Comparison of ENCODE assay signal across 9 cellular contexts in the genomic region with DNA sequence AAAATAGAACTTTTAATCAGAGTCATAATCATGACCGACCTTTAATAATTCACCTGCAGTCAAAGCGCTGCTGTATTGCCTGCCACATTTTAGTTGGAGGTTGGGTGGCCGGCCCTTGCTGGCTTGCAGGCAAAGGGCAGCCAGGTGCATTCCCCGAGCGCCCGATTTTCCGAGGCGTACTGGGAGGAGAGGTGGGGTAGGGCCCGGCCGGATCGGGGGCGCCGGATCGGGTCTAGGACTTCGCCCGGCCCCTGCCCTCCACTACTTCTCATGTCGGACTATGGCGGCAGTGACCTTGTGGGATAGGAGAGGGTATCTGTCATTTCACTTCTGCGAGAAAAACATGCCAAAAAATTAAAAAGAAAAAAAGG. TPM values are rescaled to one million over a fixed set of nuclear protein-coding genes. Genes with fewer than 3 reads are reported as not detected.
DNase-seq lines count a peak whose midpoint lies in the region; ATAC-seq and TF ChIP-seq lines count a peak whose summit lies in the region.
"Had no signal": no experiment of that assay in that cellular context is flagged by ENCODE, and none has a peak within 500 bp of the region (broad histone marks: within the 10 kb centered on the region; RNA-seq: fewer than 3 reads in every experiment).

No MANE protein-coding gene starts in this region.

- no peaks in the 10 kb centered on the region for H3K36me3 ChIP-seq in ovary

- H3K4me3 ChIP-seq in fibroblast of mammary gland (ENCODE audit: control insufficient read depth, low read depth, low read length): peak overlapping the region; percentile 52
- H3K4me3 ChIP-seq in ovary: peak overlapping the region; percentile 57

- H3K4me1 ChIP-seq in ovary (ENCODE audit: insufficient read depth): no peaks in the 10 kb centered on the region

- intact Hi-C loops in CD4-positive, alpha-beta T cell (cut with DNase I, micrococcal nuclease): loop anchor here (5.0 to 10.0 kb wide), 4 partner anchors 213 to 1600 kb away; a partner anchor contains a TSS
- intact Hi-C loops in ovary (cut with DNase I): loop anchor here in 2 of 4 donors (10.0 kb wide), 2 partner anchors 220 to 280 kb away; no protein-coding TSS in a partner anchor

- no peaks in the 10 kb centered on the region for H3K9me3 ChIP-seq in CD4-positive, alpha-beta T cell (ENCODE audit: control insufficient read depth, low read length)
- H3K9me3 ChIP-seq in ovary: no peaks in the 10 kb centered on the region

- TF ChIP-seq POLR2A in ovary (IDR thresholded peaks at IDR 0.05): no peak

- H3K27me3 ChIP-seq in CD4-positive, alpha-beta T cell (ENCODE audit: control insufficient read depth, insufficient read depth, low read length): no peaks in the 10 kb centered on the region
- H3K27me3 ChIP-seq in ovary: no peaks in the 10 kb centered on the region

- POLR2A ChIA-PET in CD4-positive, alpha-beta T cell (lab: Charles Lee): no interaction called here

- 25 to 43% (median 25%) methylated on average over 19 of the region's 19 CpGs for WGBS in ovary, 3 donors

- H3K27ac ChIP-seq in CD4-positive, alpha-beta T cell (ENCODE audit: low read depth, low read length): peak overlapping the region; percentile 13
- H3K27ac ChIP-seq in ovary: peak overlapping the region in 1 of 2 donors; percentile 5

- peak; percentile 33 for ATAC-seq in CD4-positive, alpha-beta T cell (ENCODE audit: poor library complexity)
- ATAC-seq in GM21390 (IDR thresholded peaks at IDR 0.05; ENCODE audit: unreplicated experiment) (peak; percentile 52), HG03575 (IDR thresholded peaks at IDR 0.05; ENCODE audit: extremely low read depth, insufficient number of reproducible peaks, low FRiP score, unreplicated experiment) (peak; percentile 19)
- peak; percentile 29 for ATAC-seq in activated CD8-positive, alpha-beta memory T cell treated with anti-CD3 and anti-CD28 coated beads, Interleukin-2, amount 10 ng/mL, durations not matched to agents 7 days and 5 days

- TF ChIP-seq CTCF in CD4-positive, alpha-beta T cell (IDR thresholded peaks at IDR 0.05): no peak
- TF ChIP-seq CTCF in fibroblast of mammary gland (conservative IDR thresholded peaks at IDR 0.05; ENCODE audit: control insufficient read depth, insufficient read depth, low read depth, low read length) (no peak), ovary (IDR thresholded peaks at IDR 0.05) (no peak)

- H3K27me3 Mint-ChIP-seq in CD4-positive, alpha-beta T cell: peaks cover 3% of the 10 kb centered on the region
- no peaks in the 10 kb centered on the region for H3K27me3 Mint-ChIP-seq in activated CD8-positive, alpha-beta memory T cell treated with anti-CD3 and anti-CD28 coated beads, Interleukin-2, amount 10 ng/mL, durations not matched to agents 7 days and 5 days

- CTCF ChIA-PET in CD4-positive, alpha-beta T cell (lab: Charles Lee): no interaction called here
- CTCF ChIA-PET in activated CD8-positive, alpha-beta memory T cell treated with anti-CD3 and anti-CD28 coated beads, Interleukin-2, amount 10 ng/mL, durations not matched to agents 7 days and 5 days (lab: Charles Lee): no interaction called here

- peak overlapping the region; percentile 90 for H3K4me3 Mint-ChIP-seq in CD4-positive, alpha-beta T cell
- peak overlapping the region; percentile 66 for H3K4me3 Mint-ChIP-seq in activated CD8-positive, alpha-beta memory T cell treated with anti-CD3 and anti-CD28 coated beads, Interleukin-2, amount 10 ng/mL, durations not matched to agents 7 days and 5 days

- peaks cover 16% of the 10 kb centered on the region for H3K4me1 Mint-ChIP-seq in CD4-positive, alpha-beta T cell (ENCODE audit: low read depth)
- H3K4me1 Mint-ChIP-seq in activated CD8-positive, alpha-beta memory T cell treated with anti-CD3 and anti-CD28 coated beads, Interleukin-2, amount 10 ng/mL, durations not matched to agents 7 days and 5 days: peaks cover 8% of the 10 kb centered on the region

- peak overlapping the region; percentile 95 for H3K27ac Mint-ChIP-seq in CD4-positive, alpha-beta T cell
- peak overlapping the region; percentile 74 for H3K27ac Mint-ChIP-seq in activated CD8-positive, alpha-beta memory T cell treated with anti-CD3 and anti-CD28 coated beads, Interleukin-2, amount 10 ng/mL, durations not matched to agents 7 days and 5 days

- DNase-seq in CD4-positive, alpha-beta T cell: peak; percentile 0 to 37 (median 2)
- peak; percentile 43 for DNase-seq in activated CD8-positive, alpha-beta memory T cell treated with anti-CD3 and anti-CD28 coated beads, Interleukin-2, amount 10 ng/mL, durations not matched to agents 7 days and 5 days
- DNase-seq in fibroblast of mammary gland (ENCODE audit: low read depth): no peak
- DNase-seq in ovary: peak; percentile 16 to 48 (median 36)
- DNase-seq in NCI-H1092 (lab: John Stamatoyannopoulos, UW): no peak
- no peak for DNase-seq in EL

- no peaks in the 10 kb centered on the region for H3K9me3 Mint-ChIP-seq in CD4-positive, alpha-beta T cell
- H3K9me3 Mint-ChIP-seq in activated CD8-positive, alpha-beta memory T cell treated with anti-CD3 and anti-CD28 coated beads, Interleukin-2, amount 10 ng/mL, durations not matched to agents 7 days and 5 days (ENCODE audit: low read depth): no peaks in the 10 kb centered on the region

- H3K36me3 Mint-ChIP-seq in CD4-positive, alpha-beta T cell (ENCODE audit: low read depth): peaks cover 7% of the 10 kb centered on the region
- no peaks in the 10 kb centered on the region for H3K36me3 Mint-ChIP-seq in activated CD8-positive, alpha-beta memory T cell treated with anti-CD3 and anti-CD28 coated beads, Interleukin-2, amount 10 ng/mL, durations not matched to agents 7 days and 5 days

- TF ChIP-seq EP300 in ovary (IDR thresholded peaks at IDR 0.05): no peak

RNA-seq across cellular contexts. Expression of a gene that starts 2.5 kb away (rescaled TPM):
- not detected for total RNA-seq in CD4-positive, alpha-beta T cell
- total RNA-seq in activated CD8-positive, alpha-beta memory T cell treated with anti-CD3 and anti-CD28 coated beads, Interleukin-2, amount 10 ng/mL, durations not matched to agents 7 days and 5 days: not detected
- not detected for total RNA-seq in ovary
- polyA plus RNA-seq in ovary: not detected
- total RNA-seq: HT1080 had no signal

RNA-seq across cellular contexts. Expression of a gene that starts 33.0 kb away (rescaled TPM):
- total RNA-seq in CD4-positive, alpha-beta T cell: under 1 TPM in 1 of 2 experiments, not detected in 1; 0.34 TPM
- not detected for total RNA-seq in activated CD8-positive, alpha-beta memory T cell treated with anti-CD3 and anti-CD28 coated beads, Interleukin-2, amount 10 ng/mL, durations not matched to agents 7 days and 5 days
- total RNA-seq in ovary: 1 to 10 TPM in 2 of 7 donors, under 1 TPM in 2, not detected in 3; 0.47 to 2.0 (median 0.97) TPM
- polyA plus RNA-seq in ovary: under 1 TPM; 0.12 TPM
- total RNA-seq: HT1080 had no signal

Comparison
In these comparisons a context has a peak if more than half of its experiments do, and no peak if none do; other contexts are left out.
1. DNase-seq: peak in CD4-positive, alpha-beta T cell (10 of 10), activated CD8-positive, alpha-beta memory T cell treated with anti-CD3 and anti-CD28 coated beads, Interleukin-2, amount 10 ng/mL, durations not matched to agents 7 days and 5 days (single experiment) and ovary (5 of 5); none in fibroblast of mammary gland (single experiment), NCI-H1092 (single experiment) and EL (single experiment).
2. Peak in every context shown above with its lines, with median percentiles within 50 percentile points of each other: ATAC-seq.